Comparison of ENCODE assay signal across 28 cellular contexts in the genomic region with DNA sequence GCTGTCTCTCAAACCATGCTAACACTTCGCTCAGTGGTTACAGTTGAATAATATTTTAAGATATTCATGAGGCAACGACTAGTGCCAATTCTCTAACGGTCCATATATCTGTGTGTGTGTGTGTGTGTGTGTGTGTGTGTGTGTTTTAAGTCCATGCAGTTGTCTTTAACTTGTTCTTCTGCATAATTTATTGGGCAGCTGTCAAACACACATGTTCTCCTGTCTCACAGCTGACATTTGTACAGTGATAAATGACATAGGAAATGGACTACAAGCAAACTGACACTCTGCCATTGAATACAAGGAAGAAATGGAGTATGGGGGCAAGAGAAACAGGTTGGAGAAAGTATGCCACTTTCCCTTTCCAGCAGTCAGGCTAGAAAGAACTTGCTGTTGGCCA.
"Had no signal": no experiment of that assay in that cellular context is flagged by ENCODE, and none has a peak within 500 bp of the region (broad histone marks: within the 10 kb centered on the region; RNA-seq: fewer than 3 reads in every experiment).

No MANE protein-coding gene starts in this region.

- H3K9me3 ChIP-seq: esophagus muscularis mucosa, gastroesophageal sphincter, heart right ventricle, left lung, mucosa of descending colon, ovary, psoas muscle, sigmoid colon, thoracic aorta, tibial nerve, upper lobe of left lung had no signal

- H3K27me3 ChIP-seq: esophagus muscularis mucosa, foreskin keratinocyte, gastroesophageal sphincter, heart right ventricle, left lung, ovary, sigmoid colon, tibial nerve, upper lobe of left lung had no signal

- H3K36me3 ChIP-seq: esophagus muscularis mucosa, gastroesophageal sphincter, heart right ventricle, left lung, ovary, sigmoid colon, thoracic aorta, tibial nerve, upper lobe of left lung had no signal

- H3K27ac ChIP-seq: coronary artery, esophagus muscularis mucosa, foreskin keratinocyte, gastroesophageal sphincter, left lung, ovary, thoracic aorta, tibial nerve had no signal

- H3K27ac Mint-ChIP-seq: naive thymus-derived CD4-positive, alpha-beta T cell; stimulated activated naive B cell treated with anti-CD40 and anti-IgM and Interleukin-4, amounts not matched to agents 10 μg/mL and 1 μg/mL and 100 μg/mL, for 72 hours; stimulated activated naive CD8-positive, alpha-beta T cell treated with anti-CD3 and anti-CD28 coated beads, Interleukin-15, Interleukin-2, amounts not matched to agents 100 ng/mL and 50 ng/mL, for 24 hours had no signal

- H3K4me3 Mint-ChIP-seq: mesothelial cell of epicardium; naive thymus-derived CD4-positive, alpha-beta T cell; stimulated activated naive B cell treated with anti-CD40 and anti-IgM and Interleukin-4, amounts not matched to agents 10 μg/mL and 1 μg/mL and 100 μg/mL, for 72 hours; stimulated activated naive CD8-positive, alpha-beta T cell treated with anti-CD3 and anti-CD28 coated beads, Interleukin-15, Interleukin-2, amounts not matched to agents 100 ng/mL and 50 ng/mL, for 24 hours had no signal

- DNase-seq: dermis blood vessel endothelial cell; effector memory CD4-positive, alpha-beta T cell; foreskin keratinocyte; heart right ventricle; hippocampal formation; left cardiac atrium; left lung; mesenchymal stem cell; mucosa of descending colon; naive thymus-derived CD4-positive, alpha-beta T cell; occipital lobe; ovary; posterior cingulate gyrus; psoas muscle; right cardiac atrium; sigmoid colon; small intestine; stimulated activated CD4-positive, alpha-beta T cell treated with anti-CD3 and anti-CD28 coated beads, Interleukin-15, amount 100 ng/mL, for 24 hours; stimulated activated CD4-positive, alpha-beta T cell treated with anti-CD3 and anti-CD28 coated beads, Interleukin-2, amount 100 ng/mL, for 48 hours; stimulated activated naive B cell treated with anti-CD40 and anti-IgM and Interleukin-4, amounts not matched to agents 10 μg/mL and 1 μg/mL and 100 μg/mL, for 72 hours; upper lobe of left lung had no signal

- ATAC-seq: foreskin keratinocyte; gastroesophageal sphincter; left lung; mucosa of descending colon; naive thymus-derived CD4-positive, alpha-beta T cell; stimulated activated naive B cell treated with anti-CD40 and anti-IgM and Interleukin-4, amounts not matched to agents 10 μg/mL and 1 μg/mL and 100 μg/mL, for 72 hours had no signal

- H3K9me3 Mint-ChIP-seq: mesothelial cell of epicardium; stimulated activated naive B cell treated with anti-CD40 and anti-IgM and Interleukin-4, amounts not matched to agents 10 μg/mL and 1 μg/mL and 100 μg/mL, for 72 hours; stimulated activated naive CD8-positive, alpha-beta T cell treated with anti-CD3 and anti-CD28 coated beads, Interleukin-15, Interleukin-2, amounts not matched to agents 100 ng/mL and 50 ng/mL, for 24 hours had no signal

- H3K36me3 Mint-ChIP-seq: mesothelial cell of epicardium; naive thymus-derived CD4-positive, alpha-beta T cell; stimulated activated naive B cell treated with anti-CD40 and anti-IgM and Interleukin-4, amounts not matched to agents 10 μg/mL and 1 μg/mL and 100 μg/mL, for 72 hours had no signal

- H3K4me1 Mint-ChIP-seq: naive thymus-derived CD4-positive, alpha-beta T cell had no signal

- H3K27me3 Mint-ChIP-seq: stimulated activated naive B cell treated with anti-CD40 and anti-IgM and Interleukin-4, amounts not matched to agents 10 μg/mL and 1 μg/mL and 100 μg/mL, for 72 hours; stimulated activated naive CD8-positive, alpha-beta T cell treated with anti-CD3 and anti-CD28 coated beads, Interleukin-15, Interleukin-2, amounts not matched to agents 100 ng/mL and 50 ng/mL, for 24 hours had no signal

- H3K4me3 ChIP-seq: coronary artery, esophagus muscularis mucosa, gastroesophageal sphincter, heart right ventricle, left lung, mucosa of descending colon, ovary, psoas muscle, sigmoid colon, thoracic aorta, tibial nerve, upper lobe of left lung had no signal

- H3K4me1 ChIP-seq: foreskin keratinocyte had no signal
